In the genomic region with DNA sequence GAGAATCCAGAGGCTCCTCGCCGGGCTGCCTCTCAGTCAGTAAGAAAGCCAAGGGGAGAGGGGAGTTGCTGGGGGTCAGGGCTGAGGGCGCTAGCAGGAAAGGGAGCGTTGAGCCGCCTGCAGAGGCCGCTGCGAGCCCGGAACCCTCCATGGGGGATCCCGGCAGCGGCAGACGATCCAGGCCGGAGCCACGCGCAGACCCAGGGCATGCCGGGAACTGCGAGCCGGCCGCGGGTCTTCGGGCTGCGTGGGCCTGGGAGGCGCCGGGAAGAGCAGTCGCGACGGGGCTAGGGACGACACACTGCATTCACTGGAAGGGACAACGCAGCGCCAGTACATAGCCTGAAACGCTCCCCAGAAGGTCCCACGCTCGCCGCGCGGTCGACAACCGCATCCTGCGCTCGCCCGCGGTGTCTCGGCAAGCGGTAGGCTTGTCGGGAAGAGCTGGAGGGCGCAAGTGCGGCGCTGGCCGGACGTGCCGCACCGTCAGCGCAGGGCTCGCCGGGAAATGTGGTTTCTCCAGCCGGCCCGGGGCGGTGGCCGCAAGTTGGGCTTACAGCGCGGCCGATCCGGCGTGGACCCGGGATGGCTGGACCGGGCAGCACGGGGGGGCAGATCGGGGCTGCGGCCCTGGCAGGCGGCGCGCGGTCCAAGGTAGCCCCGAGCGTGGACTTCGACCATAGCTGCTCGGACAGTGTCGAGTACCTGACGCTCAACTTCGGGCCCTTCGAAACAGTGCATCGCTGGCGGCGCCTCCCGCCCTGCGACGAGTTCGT, we compare ENCODE assay signal across 8 cellular contexts. TPM values are rescaled to one million over a fixed set of nuclear protein-coding genes. Genes with fewer than 3 reads are reported as not detected.
A peak's percentile ranks its signal among the peaks of the same experiment; 100 is the strongest.
DNase-seq lines count a peak whose midpoint lies in the region; ATAC-seq and TF ChIP-seq lines count a peak whose summit lies in the region.

Gene LZTR1 (plus strand): TSS at position 511 of the 776 bp plus-strand sequence. CDS start 75 bp downstream, at position 586.

- H3K27ac ChIP-seq in HL-60 (replicated peaks) (peak within 1 kb of the TSS; percentile 85), PC-9 (0 out of 2 replicates have a peak within 1 kb of the TSS, but pooled peaks have one; percentile 26), esophagus (ENCODE audit: low read depth in 2 of 2, low read length in 1 of 2) (peak within 1 kb of the TSS; percentile 88 to 92), muscle layer of colon (ENCODE audit: low read depth, low read length) (peak within 1 kb of the TSS; percentile 96)

- H3K36me3 ChIP-seq in PC-9 (ENCODE audit: low read depth) = no peaks in the 10 kb centered on the region
- H3K36me3 ChIP-seq in esophagus (ENCODE audit: control insufficient read depth in 2 of 2, insufficient read depth in 2 of 2, low read length in 1 of 2) = peaks cover 7 to 12% of the 10 kb centered on the region in 2 donors
- peaks cover 24% of the 10 kb centered on the region for H3K36me3 ChIP-seq in muscle layer of colon (ENCODE audit: insufficient read depth, low read length)

- intact Hi-C loops in PC-9 (cut with micrococcal nuclease; ENCODE audit: unreplicated experiment) = loop anchor here (1.0 kb wide), 1 partner anchor 20 kb away; the partner anchor contains the start of gene THAP7

- peaks cover 10% of the 10 kb centered on the region for H3K36me3 Mint-ChIP-seq in activated T-cell treated with anti-CD3 and anti-CD28 coated beads, Interleukin-2, amount 50 U/mL, for 4 hours (ENCODE audit: insufficient read depth)
- peaks cover 38% of the 10 kb centered on the region for H3K36me3 Mint-ChIP-seq in stimulated activated effector memory CD8-positive, alpha-beta T cell treated with anti-CD3 and anti-CD28 coated beads, Interleukin-12 subunit alpha, Interleukin-12 subunit beta, amount 100 ng/mL, for 72 hours

- TF ChIP-seq CTCF in HL-60 (IDR thresholded peaks at IDR 0.05; ENCODE audit: insufficient read depth, low read length) (peak; percentile 36), PC-9 (conservative IDR thresholded peaks at IDR 0.05) (peak; percentile 56; the same call in 1 of the 2 replicates)

- DNase-seq in Caki2 (ENCODE audit: low read depth) (peak; percentile 87), HL-60 (ENCODE audit: low read depth in 1 of 2, low spot score in 1 of 2) (peak; percentile 78 to 80), PC-9 (peak; percentile 50 to 63)
- peak; percentile 56 for DNase-seq in activated T-cell treated with anti-CD3 and anti-CD28 coated beads, Interleukin-2, amount 50 U/mL, for 4 hours
- peak; percentile 62 to 87 for DNase-seq in stimulated activated effector memory CD8-positive, alpha-beta T cell treated with anti-CD3 and anti-CD28 coated beads, Interleukin-12 subunit alpha, Interleukin-12 subunit beta, amount 100 ng/mL, for 72 hours (ENCODE audit: low spot score in 2 of 2)

- no peaks in the 10 kb centered on the region for H3K9me2 ChIP-seq in PC-9 (ENCODE audit: insufficient read depth)

- peaks cover 38% of the 10 kb centered on the region for H3K4me1 Mint-ChIP-seq in activated T-cell treated with anti-CD3 and anti-CD28 coated beads, Interleukin-2, amount 50 U/mL, for 4 hours (ENCODE audit: low read depth)
- H3K4me1 Mint-ChIP-seq in stimulated activated effector memory CD8-positive, alpha-beta T cell treated with anti-CD3 and anti-CD28 coated beads, Interleukin-12 subunit alpha, Interleukin-12 subunit beta, amount 100 ng/mL, for 72 hours = peaks cover 50% of the 10 kb centered on the region

- no peaks in the 10 kb centered on the region for H3K79me2 ChIP-seq in PC-9 (ENCODE audit: low read depth)

- peak within 1 kb of the TSS; percentile 97 for H3K4me3 Mint-ChIP-seq in activated T-cell treated with anti-CD3 and anti-CD28 coated beads, Interleukin-2, amount 50 U/mL, for 4 hours
- H3K4me3 Mint-ChIP-seq in stimulated activated effector memory CD8-positive, alpha-beta T cell treated with anti-CD3 and anti-CD28 coated beads, Interleukin-12 subunit alpha, Interleukin-12 subunit beta, amount 100 ng/mL, for 72 hours = peak within 1 kb of the TSS; percentile 96

- no peaks in the 10 kb centered on the region for H3K27me3 ChIP-seq in HL-60 (ENCODE audit: insufficient read depth, poor library complexity, severe bottlenecking)
- H3K27me3 ChIP-seq in PC-9 (ENCODE audit: insufficient read depth, low read depth) = no peaks in the 10 kb centered on the region
- no peaks in the 10 kb centered on the region for H3K27me3 ChIP-seq in esophagus (ENCODE audit: control insufficient read depth in 1 of 2, insufficient read depth in 2 of 2, low read length in 2 of 2)
- no peaks in the 10 kb centered on the region for H3K27me3 ChIP-seq in muscle layer of colon (ENCODE audit: control insufficient read depth in 1 of 2, insufficient read depth in 2 of 2, low read length in 2 of 2)

- peaks cover 3% of the 10 kb centered on the region for H3K27me3 Mint-ChIP-seq in activated T-cell treated with anti-CD3 and anti-CD28 coated beads, Interleukin-2, amount 50 U/mL, for 4 hours (ENCODE audit: low read depth)

- H3K4me3 ChIP-seq in HL-60 (replicated peaks; ENCODE audit: insufficient read depth, low read length) = peak within 1 kb of the TSS; percentile 90
- H3K4me3 ChIP-seq in PC-9 = peak within 1 kb of the TSS; percentile 63
- peak within 1 kb of the TSS; percentile 85 to 94 for H3K4me3 ChIP-seq in esophagus (ENCODE audit: low read depth in 1 of 2, low read length in 2 of 2)
- H3K4me3 ChIP-seq in muscle layer of colon (ENCODE audit: low read depth in 1 of 2, low read length in 2 of 2) = peak within 1 kb of the TSS; percentile 79 to 89

- POLR2A ChIA-PET in PC-9 (lab: Charles Lee; ENCODE audit: unreplicated experiment) = no interaction called here

- H3K9ac ChIP-seq in muscle layer of colon (ENCODE audit: low read length) = peak within 1 kb of the TSS; percentile 89

- peaks cover 5% of the 10 kb centered on the region; the same call in 1 of the 2 replicates for H3K9me3 ChIP-seq in PC-9 (ENCODE audit: insufficient read depth, low read depth)
- H3K9me3 ChIP-seq in esophagus (ENCODE audit: control insufficient read depth in 2 of 2, insufficient read depth in 1 of 2, low read depth in 1 of 2, low read length in 1 of 2) = no peaks in the 10 kb centered on the region
- no peaks in the 10 kb centered on the region for H3K9me3 ChIP-seq in muscle layer of colon (ENCODE audit: low read length)

- in situ Hi-C loops in Caki2 (cut with HindIII; ENCODE audit: low pct_unique_long_range_greater_than_20kb, low sequenced_read_pairs) = no loop called here

- H4K20me1 ChIP-seq in PC-9 (ENCODE audit: insufficient read depth) = no peaks in the 10 kb centered on the region

- H3F3A ChIP-seq in PC-9 (ENCODE audit: insufficient read depth, low read depth) = no peaks in the 10 kb centered on the region

- H3K4me2 ChIP-seq in PC-9 = peak within 1 kb of the TSS; percentile 88

- TSS peak; percentile 88 for BruUV-seq in PC-9 (replicated peaks; lab: Mats Ljungman, UMichigan)

- H2AFZ ChIP-seq in PC-9 = peak within 1 kb of the TSS; percentile 89

- ATAC-seq in GM19452 (IDR thresholded peaks at IDR 0.05; ENCODE audit: unreplicated experiment) = peak; percentile 77
- ATAC-seq in activated T-cell treated with anti-CD3 and anti-CD28 coated beads, Interleukin-2, amount 50 U/mL, for 4 hours = peak; percentile 88 to 90
- ATAC-seq in stimulated activated effector memory CD8-positive, alpha-beta T cell treated with anti-CD3 and anti-CD28 coated beads, Interleukin-12 subunit alpha, Interleukin-12 subunit beta, amount 100 ng/mL, for 72 hours = peak; percentile 81

- H3K4me1 ChIP-seq in PC-9 (replicated peaks; ENCODE audit: insufficient read depth) = peaks cover 8% of the 10 kb centered on the region; the same call in 1 of the 2 replicates
- peaks cover 10 to 25% of the 10 kb centered on the region in 2 donors for H3K4me1 ChIP-seq in esophagus (ENCODE audit: control insufficient read depth in 2 of 2, insufficient read depth in 2 of 2, low read length in 1 of 2)
- H3K4me1 ChIP-seq in muscle layer of colon (ENCODE audit: insufficient read depth, low read length) = peaks cover 30% of the 10 kb centered on the region

- CTCF ChIA-PET in PC-9 (lab: Charles Lee) = interaction anchor here (0.8 to 0.9 kb wide), 3 partner anchors 23 to 205 kb away, joined by 3 to 5 read pairs (median 4); no protein-coding TSS in a partner anchor

- 0 to 1% methylated on average over 80 to 87 of the region's 87 CpGs for WGBS in esophagus, 2 donors

- peaks cover 3% of the 10 kb centered on the region for H3K9me3 Mint-ChIP-seq in activated T-cell treated with anti-CD3 and anti-CD28 coated beads, Interleukin-2, amount 50 U/mL, for 4 hours
- H3K9me3 Mint-ChIP-seq in stimulated activated effector memory CD8-positive, alpha-beta T cell treated with anti-CD3 and anti-CD28 coated beads, Interleukin-12 subunit alpha, Interleukin-12 subunit beta, amount 100 ng/mL, for 72 hours = peaks cover 2% of the 10 kb centered on the region

- peak within 1 kb of the TSS; percentile 94 for H3K27ac Mint-ChIP-seq in stimulated activated effector memory CD8-positive, alpha-beta T cell treated with anti-CD3 and anti-CD28 coated beads, Interleukin-12 subunit alpha, Interleukin-12 subunit beta, amount 100 ng/mL, for 72 hours

RNA-seq across cellular contexts. Expression of gene LZTR1, which starts in this region (rescaled TPM):
- total RNA-seq in Caki2 (2014; rRNA removed; shearing (Covaris generic); ENCODE audit: low replicate concordance) = 27.5 and 50.7 TPM in 2 replicates
- total RNA-seq in PC-9 (2021) = 23.2 and 23.4 TPM in 2 replicates
- total RNA-seq in activated T-cell treated with anti-CD3 and anti-CD28 coated beads, Interleukin-2, amount 50 U/mL, for 4 hours = 10 to 100 TPM; 82.4 to 96.6 (median 84.7) TPM
- polyA plus RNA-seq in esophagus = 10 to 100 TPM; 21.1 to 39.0 TPM

Comparison
In these comparisons a context has a peak if more than half of its experiments do, and no peak if none do; other contexts are left out.
1. Peak in every context shown above with its lines: DNase-seq, ATAC-seq, H3K4me3 ChIP-seq and H3K27ac ChIP-seq.
2. H3K27ac ChIP-seq: peak in every context shown above with its lines; median percentile 96 in muscle layer of colon; 90 in esophagus; 85 in HL-60; 26 in PC-9.